In the genomic region with DNA sequence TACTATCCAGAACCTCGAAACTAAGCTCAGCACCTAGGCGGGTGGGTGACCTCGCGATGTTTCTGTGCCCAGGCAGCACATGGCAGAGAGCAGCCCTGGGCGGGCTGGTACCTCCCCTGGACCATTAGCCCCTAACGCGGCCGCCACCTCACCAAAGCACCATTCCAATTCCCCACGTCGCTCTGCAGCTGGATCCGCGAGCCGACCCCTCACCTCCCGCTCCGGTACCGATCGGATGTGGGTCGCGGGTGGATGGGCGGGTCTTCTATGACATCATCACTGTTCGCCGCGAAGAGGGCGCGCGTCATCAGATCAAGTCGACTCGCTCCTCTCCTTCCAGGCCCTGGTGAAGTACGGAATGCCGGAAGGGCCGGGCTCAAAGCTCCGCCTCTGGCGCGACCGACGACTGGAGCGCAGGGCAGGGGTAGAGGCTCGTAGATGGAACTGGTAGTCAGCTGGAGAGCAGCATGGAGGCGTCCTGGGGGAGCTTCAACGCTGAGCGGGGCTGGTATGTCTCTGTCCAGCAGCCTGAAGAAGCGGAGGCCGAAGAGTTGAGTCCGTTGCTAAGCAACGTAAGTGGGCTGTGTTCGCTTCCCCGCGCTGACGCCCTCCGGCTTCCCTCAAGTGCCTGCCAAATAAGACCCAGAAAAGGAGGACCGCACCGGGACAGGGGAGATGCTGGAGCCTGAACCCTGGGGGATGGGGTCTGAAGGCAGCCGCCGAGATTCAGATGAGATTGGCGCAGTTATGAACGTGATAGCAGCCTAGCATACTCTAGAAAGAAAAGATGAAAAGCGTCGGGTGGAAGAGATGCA, we compare ENCODE assay signal across 1 cellular context.
TF ChIP-seq lines count a peak whose summit lies in the region.

A gene (plus strand): TSS at position 435 of the 815 bp plus-strand sequence. CDS start 33 bp downstream, at position 468.
A gene with protein sequence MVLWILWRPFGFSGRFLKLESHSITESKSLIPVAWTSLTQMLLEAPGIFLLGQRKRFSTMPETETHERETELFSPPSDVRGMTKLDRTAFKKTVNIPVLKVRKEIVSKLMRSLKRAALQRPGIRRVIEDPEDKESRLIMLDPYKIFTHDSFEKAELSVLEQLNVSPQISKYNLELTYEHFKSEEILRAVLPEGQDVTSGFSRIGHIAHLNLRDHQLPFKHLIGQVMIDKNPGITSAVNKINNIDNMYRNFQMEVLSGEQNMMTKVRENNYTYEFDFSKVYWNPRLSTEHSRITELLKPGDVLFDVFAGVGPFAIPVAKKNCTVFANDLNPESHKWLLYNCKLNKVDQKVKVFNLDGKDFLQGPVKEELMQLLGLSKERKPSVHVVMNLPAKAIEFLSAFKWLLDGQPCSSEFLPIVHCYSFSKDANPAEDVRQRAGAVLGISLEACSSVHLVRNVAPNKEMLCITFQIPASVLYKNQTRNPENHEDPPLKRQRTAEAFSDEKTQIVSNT (minus strand): TSS at position 269 of the 815 bp plus-strand sequence. CDS start 106 bp downstream, at position 163.

TF ChIP-seq in endothelial cell of umbilical vein, 7 proteins besides CTCF, POLR2A, EP300 and RAD21:
- TF ChIP-seq EZH2 (IDR thresholded peaks at IDR 0.05; ENCODE audit: borderline replicate concordance, low read depth, low read length, severe bottlenecking): no peak
- TF ChIP-seq MYC (IDR thresholded peaks at IDR 0.05; ENCODE audit: low read depth, low read length): peak; percentile 62
- no peak for TF ChIP-seq GATA2 (IDR thresholded peaks at IDR 0.05; ENCODE audit: insufficient read depth, insufficient read length, low read depth, low read length)
- peak; percentile 36 for TF ChIP-seq POLR2AphosphoS5 (IDR thresholded peaks at IDR 0.05; ENCODE audit: insufficient read depth, low read depth, low read length)
- TF ChIP-seq, protein P1, sequence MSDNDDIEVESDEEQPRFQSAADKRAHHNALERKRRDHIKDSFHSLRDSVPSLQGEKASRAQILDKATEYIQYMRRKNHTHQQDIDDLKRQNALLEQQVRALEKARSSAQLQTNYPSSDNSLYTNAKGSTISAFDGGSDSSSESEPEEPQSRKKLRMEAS (IDR thresholded peaks at IDR 0.05; ENCODE audit: insufficient read depth, insufficient read length): peak; percentile 38
- TF ChIP-seq JUN (IDR thresholded peaks at IDR 0.05; ENCODE audit: borderline replicate concordance, insufficient read depth, insufficient read length, low read depth): peak; percentile 71
- TF ChIP-seq FOS (IDR thresholded peaks at IDR 0.05; ENCODE audit: borderline replicate concordance, insufficient read depth, low read length): no peak
